Comparison of ENCODE assay signal across 27 cellular contexts in genomic region chr2:46958431-46959017, GRCh38.
"Had no signal": no experiment of that assay in that cellular context is flagged by ENCODE, and none has a peak within 500 bp of the region (broad histone marks: within the 10 kb centered on the region; RNA-seq: fewer than 3 reads in every experiment).

No MANE protein-coding gene starts in this region.

- H3K27ac Mint-ChIP-seq: activated CD4-positive, alpha-beta T cell treated with anti-CD3 and anti-CD28 coated beads for 36 hours; activated CD8-positive, alpha-beta T cell treated with anti-CD3 and anti-CD28 coated beads for 36 hours; activated naive CD8-positive, alpha-beta T cell treated with anti-CD3 and anti-CD28 coated beads for 36 hours; T-cell had no signal

- ATAC-seq: activated CD4-positive, alpha-beta T cell treated with anti-CD3 and anti-CD28 coated beads for 36 hours; activated CD8-positive, alpha-beta T cell treated with anti-CD3 and anti-CD28 coated beads for 36 hours; activated T-cell treated with anti-CD3 and anti-CD28 coated beads, Interleukin-2, amount 50 U/mL, for 4 hours; Right ventricle myocardium inferior; T-cell had no signal

- H3K27ac ChIP-seq: brain microvascular endothelial cell, SK-N-MC, VCaP had no signal

- H3K4me3 Mint-ChIP-seq: activated CD4-positive, alpha-beta T cell treated with anti-CD3 and anti-CD28 coated beads for 36 hours; activated CD8-positive, alpha-beta T cell treated with anti-CD3 and anti-CD28 coated beads for 36 hours; activated naive CD8-positive, alpha-beta T cell treated with anti-CD3 and anti-CD28 coated beads for 36 hours; activated T-cell treated with anti-CD3 and anti-CD28 coated beads, Interleukin-2, amount 50 U/mL, for 4 hours; T-cell had no signal

- H3K9me3 ChIP-seq: MG63 had no signal

- DNase-seq: activated CD4-positive, alpha-beta T cell treated with anti-CD3 and anti-CD28 coated beads for 36 hours; activated CD4-positive, alpha-beta T cell treated with anti-CD3 and anti-CD28 coated beads, Interleukin-2, amount 50 U/mL, for 1 hour; activated CD4-positive, CD25-positive, alpha-beta regulatory T cell; activated CD8-positive, alpha-beta memory T cell treated with anti-CD3 and anti-CD28 coated beads, Interleukin-2, amount 50 U/mL, for 4 hours; activated CD8-positive, alpha-beta T cell treated with anti-CD3 and anti-CD28 coated beads for 36 hours; activated effector memory CD4-positive, alpha-beta T cell treated with anti-CD3 and anti-CD28 coated beads, Interleukin-2, amount 50 U/mL, for 16 hours; activated naive CD4-positive, alpha-beta T cell treated with Interleukin-2 at 50 U/mL for 16 hours; activated naive CD8-positive, alpha-beta T cell treated with anti-CD3 and anti-CD28 coated beads for 36 hours; activated T-cell treated with anti-CD3 and anti-CD28 coated beads, Interleukin-2, amount 50 U/mL, for 4 hours; brain microvascular endothelial cell; cerebellar nuclear complex; MG63; MV-4-11; NCI-H1092 treated with DMSO at 0.1 percent for 48 hours; NCI-H1417 treated with DMSO at 0.1 percent for 48 hours; NCI-H1694; NCI-H2029; NCI-H2107; NCI-H2171 treated with DMSO at 0.1 percent for 48 hours; NCI-H345; NCI-H510A; NCI-H526 treated with DMSO at 0.1 percent for 48 hours; NCI-H82; T-cell had no signal

- H3K9me3 Mint-ChIP-seq: activated CD8-positive, alpha-beta T cell treated with anti-CD3 and anti-CD28 coated beads for 36 hours; activated naive CD8-positive, alpha-beta T cell treated with anti-CD3 and anti-CD28 coated beads for 36 hours; activated T-cell treated with anti-CD3 and anti-CD28 coated beads, Interleukin-2, amount 50 U/mL, for 4 hours; T-cell had no signal

- H3K27me3 ChIP-seq: brain microvascular endothelial cell, MG63 had no signal

- H3K4me3 ChIP-seq: MG63, SK-N-MC had no signal

- H3K27me3 Mint-ChIP-seq: activated CD4-positive, alpha-beta T cell treated with anti-CD3 and anti-CD28 coated beads for 36 hours; activated CD8-positive, alpha-beta T cell treated with anti-CD3 and anti-CD28 coated beads for 36 hours; activated naive CD8-positive, alpha-beta T cell treated with anti-CD3 and anti-CD28 coated beads for 36 hours; T-cell had no signal
